8 cellular contexts compared by ENCODE assay signal in the genomic region with DNA sequence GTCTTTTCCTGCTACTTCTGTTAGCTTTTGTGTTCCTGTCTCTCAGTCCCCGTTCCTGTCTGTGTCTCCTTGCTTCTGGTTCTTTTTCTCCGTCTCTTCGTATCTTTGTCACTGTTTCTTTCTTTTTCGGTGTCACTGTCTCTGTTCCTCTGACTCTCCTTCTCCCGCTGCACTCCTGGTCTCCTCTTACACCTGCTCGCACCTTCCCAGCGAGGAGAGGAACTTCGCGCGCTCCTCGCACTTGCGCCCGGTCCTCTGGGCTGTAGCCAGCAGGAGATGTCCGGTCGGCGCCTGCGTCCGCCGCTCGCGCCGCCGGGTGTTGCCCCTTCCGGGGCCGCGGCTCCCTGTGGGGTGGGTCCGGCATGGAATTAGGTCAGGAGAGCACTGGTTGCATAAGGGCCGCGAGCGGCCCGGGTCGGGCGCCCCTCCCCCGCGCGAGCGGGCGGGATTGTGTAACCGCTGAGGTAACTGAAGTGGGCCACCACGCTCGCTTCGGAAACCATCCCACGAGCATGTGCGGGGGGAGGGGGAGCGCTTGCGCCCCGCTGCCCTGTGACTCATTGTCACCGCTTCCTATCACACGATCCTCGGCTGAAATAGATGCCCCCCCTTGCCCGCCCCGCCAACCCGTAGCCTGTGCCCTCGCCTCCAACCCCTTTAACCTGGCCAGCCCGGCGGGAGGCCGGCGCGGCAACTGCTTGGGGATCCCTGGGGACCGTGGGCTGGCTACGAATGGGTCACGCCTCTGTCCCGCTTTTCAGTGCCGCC. TPM values are rescaled to one million over a fixed set of nuclear protein-coding genes. Genes with fewer than 3 reads are reported as not detected.
DNase-seq lines count a peak whose midpoint lies in the region; ATAC-seq and TF ChIP-seq lines count a peak whose summit lies in the region.

No MANE protein-coding gene starts in this region.

- WGBS in testis, 2 donors = 1 to 8% methylated on average over 2 to 28 of the region's 64 CpGs

- DNase-seq in HAP-1 (ENCODE audit: low spot score in 2 of 2) = peak in 1 of 2 experiments; percentile 64
- DNase-seq in Panc1 (ENCODE audit: low read depth, low spot score) = no peak
- DNase-seq in activated effector memory CD4-positive, alpha-beta T cell treated with Interleukin-2 at 50 U/mL for 16 hours = peak; percentile 63
- peak; percentile 35 to 56 for DNase-seq in foreskin fibroblast
- peak; percentile 60 for DNase-seq in testis

- no peaks in the 10 kb centered on the region for H3K36me3 ChIP-seq in HAP-1 (replicated peaks)
- no peaks in the 10 kb centered on the region for H3K36me3 ChIP-seq in Panc1 (ENCODE audit: control insufficient read depth, insufficient read depth, low read length)
- no peaks in the 10 kb centered on the region for H3K36me3 ChIP-seq in neutrophil
- H3K36me3 ChIP-seq in testis (ENCODE audit: low read depth, missing control alignments) = no peaks in the 10 kb centered on the region

- ATAC-seq in Panc1 = peak; percentile 60
- no peak for ATAC-seq in HG03342 (IDR thresholded peaks at IDR 0.05; ENCODE audit: unreplicated experiment)
- ATAC-seq in HG02623 (IDR thresholded peaks at IDR 0.05; ENCODE audit: unreplicated experiment) = no peak

- CTCF ChIA-PET in Panc1 (lab: Charles Lee) = interaction anchor here (0.9 kb wide), 1 partner anchor 13 kb away, joined by 3 read pairs; no protein-coding TSS in a partner anchor

- TF ChIP-seq CTCF in Panc1 (IDR thresholded peaks at IDR 0.05) = no peak
- no peak for TF ChIP-seq CTCF in foreskin fibroblast (IDR thresholded peaks at IDR 0.05; ENCODE audit: low read depth, low read length)
- no peak for TF ChIP-seq CTCF in neutrophil (IDR thresholded peaks at IDR 0.05)
- TF ChIP-seq CTCF in testis (IDR thresholded peaks at IDR 0.05) = no peak

- BruUV-seq in Panc1 (replicated peaks; lab: Mats Ljungman, UMichigan) = no TSS peak

- H3K4me1 ChIP-seq in HAP-1 = peaks cover 9% of the 10 kb centered on the region
- peaks cover 8% of the 10 kb centered on the region for H3K4me1 ChIP-seq in Panc1 (ENCODE audit: control insufficient read depth, insufficient read depth, low read length)
- peaks cover 13 to 19% of the 10 kb centered on the region in 2 experiments for H3K4me1 ChIP-seq in neutrophil (ENCODE audit: control insufficient read depth in 1 of 2, insufficient read depth in 1 of 2, low read depth in 1 of 2, low read length in 1 of 2)
- no peaks in the 10 kb centered on the region for H3K4me1 ChIP-seq in testis

- no peak for TF ChIP-seq POLR2A in testis (IDR thresholded peaks at IDR 0.05)

- H3K27me3 ChIP-seq in HAP-1 (ENCODE audit: low read depth) = peaks cover 35% of the 10 kb centered on the region
- H3K27me3 ChIP-seq in Panc1 (ENCODE audit: control insufficient read depth, insufficient read depth, low read length) = peaks cover 9% of the 10 kb centered on the region
- H3K27me3 ChIP-seq in neutrophil = peaks cover 41% of the 10 kb centered on the region
- H3K27me3 ChIP-seq in testis = no peaks in the 10 kb centered on the region

- H3K27ac ChIP-seq in Panc1 (ENCODE audit: low read length) (peak overlapping the region; percentile 81), neutrophil (no peak overlapping the region), testis (peak overlapping the region; percentile 24 to 50)

- in situ Hi-C loops in HAP-1 (cut with MboI; ENCODE audit: low sequenced_read_pairs) = no loop called here
- in situ Hi-C loops in Panc1 (cut with HindIII; ENCODE audit: low pct_unique_long_range_greater_than_20kb, low sequenced_read_pairs) = no loop called here

- H3K9me3 ChIP-seq in HAP-1 = no peaks in the 10 kb centered on the region
- H3K9me3 ChIP-seq in Panc1 (ENCODE audit: control insufficient read depth, insufficient read depth, low read depth, low read length) = no peaks in the 10 kb centered on the region
- H3K9me3 ChIP-seq in neutrophil = no peaks in the 10 kb centered on the region
- H3K9me3 ChIP-seq in testis = no peaks in the 10 kb centered on the region

- POLR2A ChIA-PET in Panc1 (lab: Charles Lee) = no interaction called here

- intact Hi-C loops in Panc1 (cut with micrococcal nuclease; ENCODE audit: unreplicated experiment) (no loop called here), testis (cut with DNase I; ENCODE audit: low total_unique reads) (no loop called here)

- peak overlapping the region; percentile 24 for H3K4me3 ChIP-seq in HAP-1
- peak overlapping the region; percentile 63 to 76 for H3K4me3 ChIP-seq in Panc1 (ENCODE audit: low read depth in 2 of 2, low read length in 2 of 2)
- H3K4me3 ChIP-seq in foreskin fibroblast (ENCODE audit: low read depth in 1 of 2, low read length in 2 of 2) = peak overlapping the region; percentile 32 to 45
- peak overlapping the region; percentile 62 to 68 for H3K4me3 ChIP-seq in neutrophil (ENCODE audit: low read depth in 1 of 2, low read length in 1 of 2)
- peak overlapping the region; percentile 50 to 59 for H3K4me3 ChIP-seq in testis

RNA-seq across cellular contexts. Expression of a gene that starts 1.6 kb away (rescaled TPM):
- total RNA-seq in Panc1 (2021; ENCODE audit: unreplicated experiment) = 13.1 TPM
- 6.4 TPM for polyA plus RNA-seq in Panc1 (2012; ENCODE audit: insufficient read length)
- 1 to 10 TPM; 8.5 to 9.7 TPM for total RNA-seq in testis
- 4.2 TPM for polyA plus RNA-seq in testis (ENCODE audit: insufficient read depth, low read depth, low replicate concordance)
